ENCODE assay signal across 1 cellular context in the genomic region with DNA sequence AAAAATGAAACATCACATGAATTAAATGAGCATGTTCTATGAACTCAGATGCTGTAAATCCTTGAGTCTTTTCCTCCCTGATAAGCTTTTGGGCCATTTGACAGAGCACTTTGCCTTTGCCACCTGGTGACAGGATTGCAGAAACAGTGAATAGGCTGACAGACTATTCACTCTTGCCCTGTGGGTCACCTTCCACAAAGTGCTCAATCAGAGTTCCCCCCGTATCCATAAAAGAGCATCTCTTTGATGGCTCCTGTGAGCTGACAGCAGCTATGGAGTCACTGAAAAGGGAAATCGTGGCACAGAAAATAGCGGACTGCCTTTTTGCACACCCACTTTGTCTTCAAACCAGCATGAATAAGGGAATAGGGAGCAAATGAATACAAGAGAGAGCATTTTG.
TF ChIP-seq lines count a peak whose summit lies in the region.

No MANE protein-coding gene starts in this region.

TF ChIP-seq in HCT116, 20 proteins besides CTCF, POLR2A, EP300 and RAD21 (continued from another document):
- TF ChIP-seq EZH2 (IDR thresholded peaks at IDR 0.05) (no peak), TCF7L2 (IDR thresholded peaks at IDR 0.05; ENCODE audit: borderline replicate concordance, extremely low read depth, insufficient read depth, insufficient read length) (no peak)
- TF ChIP-seq, protein P1, sequence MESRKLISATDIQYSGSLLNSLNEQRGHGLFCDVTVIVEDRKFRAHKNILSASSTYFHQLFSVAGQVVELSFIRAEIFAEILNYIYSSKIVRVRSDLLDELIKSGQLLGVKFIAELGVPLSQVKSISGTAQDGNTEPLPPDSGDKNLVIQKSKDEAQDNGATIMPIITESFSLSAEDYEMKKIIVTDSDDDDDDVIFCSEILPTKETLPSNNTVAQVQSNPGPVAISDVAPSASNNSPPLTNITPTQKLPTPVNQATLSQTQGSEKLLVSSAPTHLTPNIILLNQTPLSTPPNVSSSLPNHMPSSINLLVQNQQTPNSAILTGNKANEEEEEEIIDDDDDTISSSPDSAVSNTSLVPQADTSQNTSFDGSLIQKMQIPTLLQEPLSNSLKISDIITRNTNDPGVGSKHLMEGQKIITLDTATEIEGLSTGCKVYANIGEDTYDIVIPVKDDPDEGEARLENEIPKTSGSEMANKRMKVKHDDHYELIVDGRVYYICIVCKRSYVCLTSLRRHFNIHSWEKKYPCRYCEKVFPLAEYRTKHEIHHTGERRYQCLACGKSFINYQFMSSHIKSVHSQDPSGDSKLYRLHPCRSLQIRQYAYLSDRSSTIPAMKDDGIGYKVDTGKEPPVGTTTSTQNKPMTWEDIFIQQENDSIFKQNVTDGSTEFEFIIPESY (IDR thresholded peaks at IDR 0.05; ENCODE audit: extremely low read depth, insufficient replicate concordance, low read length), result no peak
- TF ChIP-seq, protein P2, sequence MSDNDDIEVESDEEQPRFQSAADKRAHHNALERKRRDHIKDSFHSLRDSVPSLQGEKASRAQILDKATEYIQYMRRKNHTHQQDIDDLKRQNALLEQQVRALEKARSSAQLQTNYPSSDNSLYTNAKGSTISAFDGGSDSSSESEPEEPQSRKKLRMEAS (IDR thresholded peaks at IDR 0.05), result no peak
